31 cellular contexts compared by ENCODE assay signal in genomic region chr6:147161253-147161973, GRCh38.
"Had no signal": no experiment of that assay in that cellular context is flagged by ENCODE, and none has a peak within 500 bp of the region (broad histone marks: within the 10 kb centered on the region; RNA-seq: fewer than 3 reads in every experiment).

No MANE protein-coding gene starts in this region.

- H3K4me1 ChIP-seq: adrenal gland, body of pancreas, right lobe of liver, upper lobe of right lung had no signal

- H3K27me3 Mint-ChIP-seq: activated naive CD8-positive, alpha-beta T cell treated with anti-CD3 and anti-CD28 coated beads for 36 hours; progenitor cell of endocrine pancreas; stimulated activated naive CD8-positive, alpha-beta T cell treated with anti-CD3 and anti-CD28 coated beads, Interleukin-15, amount 100 ng/mL, for 72 hours had no signal

- H3K27ac ChIP-seq: adrenal gland, body of pancreas, cardiac muscle cell, coronary artery, dorsolateral prefrontal cortex, right lobe of liver, skin epidermis, upper lobe of right lung had no signal

- H3K4me1 Mint-ChIP-seq: activated naive CD8-positive, alpha-beta T cell treated with anti-CD3 and anti-CD28 coated beads for 36 hours; stimulated activated memory B cell treated with anti-CD40 and anti-IgM and Interleukin-4, amounts not matched to agents 10 μg/mL and 1 μg/mL and 100 μg/mL, for 72 hours had no signal

- H3K4me3 Mint-ChIP-seq: activated CD4-positive, alpha-beta T cell treated with anti-CD3 and anti-CD28 coated beads for 36 hours; activated naive CD8-positive, alpha-beta T cell treated with anti-CD3 and anti-CD28 coated beads for 36 hours; natural killer cell treated with Interleukin-12 subunit alpha and Interleukin-12 subunit beta and Interleukin-15 and Interleukin-18, amount 100 ng/mL, for 72 hours; stimulated activated memory B cell treated with anti-CD40 and anti-IgM and Interleukin-4, amounts not matched to agents 10 μg/mL and 1 μg/mL and 100 μg/mL, for 72 hours; stimulated activated naive CD8-positive, alpha-beta T cell treated with anti-CD3 and anti-CD28 coated beads, Interleukin-15, amount 100 ng/mL, for 72 hours; T-helper 2 cell treated with Interferon-gamma antibody and Interleukin-4, amounts not matched to agents 5 μg/mL and 100 μg/mL, for 36 hours had no signal

- H3K27me3 ChIP-seq: adrenal gland, body of pancreas, cardiac muscle cell, dorsolateral prefrontal cortex, right lobe of liver, upper lobe of right lung had no signal

- DNase-seq: activated CD4-positive, alpha-beta T cell treated with anti-CD3 and anti-CD28 coated beads for 36 hours; activated CD4-positive, CD25-positive, alpha-beta regulatory T cell; activated effector memory CD4-positive, alpha-beta T cell treated with Interleukin-2 at 50 U/mL for 16 hours; activated naive CD4-positive, alpha-beta T cell treated with Interleukin-2 at 50 U/mL for 16 hours; activated naive CD8-positive, alpha-beta T cell treated with anti-CD3 and anti-CD28 coated beads for 36 hours; activated T-cell treated with anti-CD3 and anti-CD28 coated beads for 4 hours; adrenal gland; aorta; body of pancreas; dorsolateral prefrontal cortex; effector memory CD4-positive, alpha-beta T cell; foreskin melanocyte; islet precursor cell; left cardiac atrium; left ventricle myocardium superior; right lobe of liver; stimulated activated CD4-positive, alpha-beta T cell treated with anti-CD3 and anti-CD28 coated beads, Interleukin-4, amount 100 ng/mL, for 4 hours; stimulated activated CD8-positive, alpha-beta memory T cell treated with anti-CD3 and anti-CD28 coated beads, Interleukin-4, amount 100 ng/mL, for 48 hours; stimulated activated naive CD8-positive, alpha-beta T cell treated with anti-CD3 and anti-CD28 coated beads, Interleukin-15, amount 100 ng/mL, for 72 hours; substantia nigra; T-helper 1 cell; upper lobe of right lung had no signal

- H3K9me3 Mint-ChIP-seq: activated naive CD8-positive, alpha-beta T cell treated with anti-CD3 and anti-CD28 coated beads for 36 hours; stimulated activated memory B cell treated with anti-CD40 and anti-IgM and Interleukin-4, amounts not matched to agents 10 μg/mL and 1 μg/mL and 100 μg/mL, for 72 hours; stimulated activated naive CD8-positive, alpha-beta T cell treated with anti-CD3 and anti-CD28 coated beads, Interleukin-15, amount 100 ng/mL, for 72 hours; T-helper 2 cell treated with Interferon-gamma antibody and Interleukin-4, amounts not matched to agents 5 μg/mL and 100 μg/mL, for 36 hours had no signal

- H3K36me3 Mint-ChIP-seq: activated naive CD8-positive, alpha-beta T cell treated with anti-CD3 and anti-CD28 coated beads for 36 hours; natural killer cell treated with Interleukin-12 subunit alpha and Interleukin-12 subunit beta and Interleukin-15 and Interleukin-18, amount 100 ng/mL, for 72 hours; stimulated activated memory B cell treated with anti-CD40 and anti-IgM and Interleukin-4, amounts not matched to agents 10 μg/mL and 1 μg/mL and 100 μg/mL, for 72 hours had no signal

- H3K36me3 ChIP-seq: adrenal gland, cardiac muscle cell, right lobe of liver, upper lobe of right lung had no signal

- H3K4me3 ChIP-seq: adrenal gland, body of pancreas, cardiac muscle cell, coronary artery, dorsolateral prefrontal cortex, mucosa of descending colon, right lobe of liver, skin epidermis, upper lobe of right lung had no signal

- ATAC-seq: activated CD4-positive, alpha-beta T cell treated with anti-CD3 and anti-CD28 coated beads for 36 hours; body of pancreas; esophagus mucosa; left cardiac atrium; left ventricle myocardium superior; natural killer cell treated with Interleukin-12 subunit alpha and Interleukin-12 subunit beta and Interleukin-15 and Interleukin-18, amount 100 ng/mL, for 72 hours; right lobe of liver; stimulated activated memory B cell treated with anti-CD40 and anti-IgM and Interleukin-4, amounts not matched to agents 10 μg/mL and 1 μg/mL and 100 μg/mL, for 72 hours; stimulated activated naive CD8-positive, alpha-beta T cell treated with anti-CD3 and anti-CD28 coated beads, Interleukin-15, amount 100 ng/mL, for 72 hours; upper lobe of right lung had no signal

- H3K9me3 ChIP-seq: adrenal gland, body of pancreas, mucosa of descending colon, right lobe of liver, upper lobe of right lung had no signal
